ENCODE assay signal across 14 cellular contexts in genomic region chr18:7523772-7524171, GRCh38. TPM values are rescaled to one million over a fixed set of nuclear protein-coding genes. Genes with fewer than 3 reads are reported as not detected.
A peak's percentile ranks its signal among the peaks of the same experiment; 100 is the strongest.
DNase-seq lines count a peak whose midpoint lies in the region; ATAC-seq and TF ChIP-seq lines count a peak whose summit lies in the region.
"Had no signal": no experiment of that assay in that cellular context is flagged by ENCODE, and none has a peak within 500 bp of the region (broad histone marks: within the 10 kb centered on the region; RNA-seq: fewer than 3 reads in every experiment).

No MANE protein-coding gene starts in this region.

- TF ChIP-seq CTCF in GM23338 (conservative IDR thresholded peaks at IDR 0.05; ENCODE audit: low read depth in 2 of 2) (no peak), neural progenitor cell (IDR thresholded peaks at IDR 0.05) (no peak)

- no peaks in the 10 kb centered on the region for H4K20me1 ChIP-seq in GM23338 (replicated peaks; ENCODE audit: insufficient read depth)
- H4K20me1 ChIP-seq in neural progenitor cell (ENCODE audit: low read depth) = no peaks in the 10 kb centered on the region

- H3K36me3 ChIP-seq in GM23338 (ENCODE audit: insufficient read depth) = no peaks in the 10 kb centered on the region
- H3K36me3 ChIP-seq in HUES48 (ENCODE audit: control insufficient read depth, insufficient read depth, low read length) = no peaks in the 10 kb centered on the region
- no peaks in the 10 kb centered on the region for H3K36me3 ChIP-seq in neural progenitor cell

- DNase-seq in GM23338 (ENCODE audit: low spot score) = no peak
- DNase-seq in islet precursor cell = peak; percentile 80
- DNase-seq in neural progenitor cell (ENCODE audit: low spot score) = peak; percentile 4
- no peak for DNase-seq in medulla oblongata (ENCODE audit: extremely low spot score)
- DNase-seq in NCI-H345 (lab: John Stamatoyannopoulos, UW) = no peak
- DNase-seq: C1 segment of cervical spinal cord; Calu3; CD4-positive, alpha-beta T cell; DMS 273 treated with DMSO at 0.1 percent for 48 hours had no signal

- no peaks in the 10 kb centered on the region for H3K9me3 Mint-ChIP-seq in GM23338
- H3K9me3 Mint-ChIP-seq in neural progenitor cell = no peaks in the 10 kb centered on the region
- H3K9me3 Mint-ChIP-seq: CD4-positive, alpha-beta T cell had no signal

- H3K36me3 Mint-ChIP-seq in GM23338 (ENCODE audit: low read depth) = no peaks in the 10 kb centered on the region
- no peaks in the 10 kb centered on the region for H3K36me3 Mint-ChIP-seq in neural progenitor cell

- H3F3A ChIP-seq in GM23338 (replicated peaks; ENCODE audit: low read depth) (no peaks in the 10 kb centered on the region), neural progenitor cell (ENCODE audit: low read depth) (peaks cover 6% of the 10 kb centered on the region)

- H3K4me3 Mint-ChIP-seq in GM23338 (no peak overlapping the region), neural progenitor cell (no peak overlapping the region)
- H3K4me3 Mint-ChIP-seq: B cell; CD4-positive, alpha-beta T cell had no signal

- no peaks in the 10 kb centered on the region for H3K9me2 ChIP-seq in GM23338 (ENCODE audit: insufficient read depth)

- H3K4me2 ChIP-seq in GM23338 (peak overlapping the region; percentile 19; the same call in 1 of the 2 replicates), neural progenitor cell (peak overlapping the region; percentile 1)

- H3K4me1 ChIP-seq in GM23338 (ENCODE audit: insufficient read depth) (peaks cover 18% of the 10 kb centered on the region; the same call in 1 of the 2 replicates), HUES48 (ENCODE audit: control insufficient read depth, insufficient read depth, low read length) (peaks cover 37% of the 10 kb centered on the region), neural progenitor cell (peaks cover 20% of the 10 kb centered on the region)

- no peaks in the 10 kb centered on the region for H3K9me3 ChIP-seq in HUES48 (ENCODE audit: control insufficient read depth, insufficient read depth, low read length)
- no peaks in the 10 kb centered on the region for H3K9me3 ChIP-seq in neural progenitor cell (ENCODE audit: low read depth)

- H3K27me3 Mint-ChIP-seq in GM23338 (ENCODE audit: insufficient read depth, low read depth, poor library complexity) (no peaks in the 10 kb centered on the region), neural progenitor cell (ENCODE audit: insufficient read depth, low read depth) (peaks cover 4% of the 10 kb centered on the region)
- H3K27me3 Mint-ChIP-seq: B cell; CD4-positive, alpha-beta T cell had no signal

- H3K9ac ChIP-seq in HUES48 (ENCODE audit: low read depth, low read length) = no peak overlapping the region
- no peak overlapping the region for H3K9ac ChIP-seq in neural progenitor cell

- no peak overlapping the region for H3K4me3 ChIP-seq in GM23338
- H3K4me3 ChIP-seq in HUES48 (ENCODE audit: low read depth, low read length) = no peak overlapping the region
- no peak overlapping the region for H3K4me3 ChIP-seq in neural progenitor cell

- peaks cover 36% of the 10 kb centered on the region for H3K4me1 Mint-ChIP-seq in GM23338
- peaks cover 13% of the 10 kb centered on the region for H3K4me1 Mint-ChIP-seq in neural progenitor cell
- H3K4me1 Mint-ChIP-seq: B cell had no signal

- H2AFZ ChIP-seq in GM23338 (no peak overlapping the region), neural progenitor cell (replicated peaks) (no peak overlapping the region)

- peak; percentile 66 for ATAC-seq in GM23338
- no peak for ATAC-seq in GM21367 (IDR thresholded peaks at IDR 0.05; ENCODE audit: unreplicated experiment)
- ATAC-seq in HG02870 (IDR thresholded peaks at IDR 0.05; ENCODE audit: unreplicated experiment) = no peak

- no peaks in the 10 kb centered on the region for H3K27me3 ChIP-seq in GM23338 (ENCODE audit: insufficient read depth)
- H3K27me3 ChIP-seq in HUES48 (ENCODE audit: control insufficient read depth, insufficient read depth, low read length) = no peaks in the 10 kb centered on the region
- no peaks in the 10 kb centered on the region for H3K27me3 ChIP-seq in neural progenitor cell

- H3K79me2 ChIP-seq in GM23338 (replicated peaks; ENCODE audit: insufficient read depth) (no peaks in the 10 kb centered on the region), neural progenitor cell (ENCODE audit: low read depth) (no peaks in the 10 kb centered on the region)

- no peak overlapping the region for H3K27ac Mint-ChIP-seq in GM23338
- no peak overlapping the region for H3K27ac Mint-ChIP-seq in neural progenitor cell
- H3K27ac Mint-ChIP-seq: B cell; CD4-positive, alpha-beta T cell had no signal

- peak overlapping the region; percentile 45; the same call in 1 of the 2 replicates for H3K27ac ChIP-seq in GM23338 (ENCODE audit: low read depth)
- H3K27ac ChIP-seq in HUES48 (ENCODE audit: low read depth, low read length) = peak overlapping the region; percentile 63
- H3K27ac ChIP-seq in neural progenitor cell = no peak overlapping the region

TF ChIP-seq in GM23338, 12 proteins besides CTCF, POLR2A, EP300 and RAD21:
- TF ChIP-seq CREB1 (CRISPR knock-in tag; IDR thresholded peaks at IDR 0.05; ENCODE audit: low read depth) (no peak), ZNF114 (CRISPR knock-in tag; IDR thresholded peaks at IDR 0.05) (no peak), STAT1 (IDR thresholded peaks at IDR 0.05; ENCODE audit: unreplicated experiment) (no peak), NANOG (IDR thresholded peaks at IDR 0.05; ENCODE audit: borderline replicate concordance) (no peak), POLR2AphosphoS5 (IDR thresholded peaks at IDR 0.05; ENCODE audit: low read depth) (no peak), EZH2 (IDR thresholded peaks at IDR 0.05; ENCODE audit: low read depth, unreplicated experiment) (no peak), JUNB (IDR thresholded peaks at IDR 0.05; ENCODE audit: unreplicated experiment) (no peak), ZNF331 (CRISPR knock-in tag; IDR thresholded peaks at IDR 0.05; ENCODE audit: low read depth) (no peak), ZNF462 (CRISPR knock-in tag; IDR thresholded peaks at IDR 0.05) (no peak)

RNA-seq across cellular contexts. Expression of gene PTPRM, which starts 43.3 kb away (rescaled TPM):
- total RNA-seq in GM23338 (2014; rRNA removed; shearing (Covaris generic)) = 5.3 and 6.3 TPM in 2 replicates
- polyA plus RNA-seq in GM23338 (2016; fragmentation: Nextera tagmentation; extraction: Ambion mirVana) = 1.6 and 4.3 TPM in 2 replicates
- 13.9 and 18.6 TPM in 2 replicates for total RNA-seq in neural progenitor cell (ENCODE audit: low replicate concordance)
- total RNA-seq: G401 had no signal

Comparison
In these comparisons a context has a peak if more than half of its experiments do, and no peak if none do; other contexts are left out.
1. DNase-seq: peak in islet precursor cell (single experiment) and neural progenitor cell (single experiment); none in GM23338 (single experiment), medulla oblongata (single experiment) and NCI-H345 (single experiment).